ENCODE assay signal across 8 cellular contexts in genomic region chr19:6424190-6424938, GRCh38. TPM values are rescaled to one million over a fixed set of nuclear protein-coding genes. Genes with fewer than 3 reads are reported as not detected.
DNase-seq lines count a peak whose midpoint lies in the region; ATAC-seq lines count a peak whose summit lies in the region.

KHSRP (minus strand) TSS chr19:6424811; CDS start chr19:6424701, 110 bp downstream.

- H3K27ac Mint-ChIP-seq in central memory CD8-positive, alpha-beta T cell (ENCODE audit: low read depth), result peak within 1 kb of the TSS; percentile 72

- H3K4me1 Mint-ChIP-seq in central memory CD8-positive, alpha-beta T cell, result peaks cover 37% of the 10 kb centered on the region

- peak within 1 kb of the TSS; percentile 78 for H3K4me3 Mint-ChIP-seq in central memory CD8-positive, alpha-beta T cell

- H3K27me3 Mint-ChIP-seq in central memory CD8-positive, alpha-beta T cell, result no peaks in the 10 kb centered on the region

- DNase-seq in NCI-H2227 (lab: John Stamatoyannopoulos, UW; ENCODE audit: unreplicated experiment) (peak; percentile 40), NCI-H2227 treated with DMSO at 0.1 percent for 48 hours (lab: John Stamatoyannopoulos, UW) (no peak), SK-MEL-5 (ENCODE audit: low read depth, low spot score) (no peak), left lobe of liver (ENCODE audit: low spot score) (peak; percentile 50), superior temporal gyrus (ENCODE audit: extremely low spot score) (no peak), amniotic stem cell (lab: John Stamatoyannopoulos, UW) (no peak)
- no peak for DNase-seq in central memory CD8-positive, alpha-beta T cell (ENCODE audit: low spot score in 2 of 2)
- peak; percentile 49 for DNase-seq in stimulated activated CD8-positive, alpha-beta memory T cell treated with anti-CD3 and anti-CD28 coated beads, Interleukin-4, amount 100 ng/mL, for 48 hours

- in situ Hi-C loops in SK-MEL-5 (cut with HindIII; ENCODE audit: low pct_unique_long_range_greater_than_20kb, low sequenced_read_pairs), result no loop called here

- no peaks in the 10 kb centered on the region for H3K9me3 Mint-ChIP-seq in central memory CD8-positive, alpha-beta T cell

- peaks cover 17% of the 10 kb centered on the region for H3K36me3 Mint-ChIP-seq in central memory CD8-positive, alpha-beta T cell (ENCODE audit: insufficient read depth)

- no peak for ATAC-seq in central memory CD8-positive, alpha-beta T cell (replicated peaks; ENCODE audit: extremely low read depth, poor library complexity, severe bottlenecking)
- no peak for ATAC-seq in left lobe of liver

RNA-seq across cellular contexts. Expression of gene KHSRP, which starts in this region (rescaled TPM):
- total RNA-seq in SK-MEL-5 (2014; rRNA removed; shearing (Covaris generic)), result 73.9 and 80.0 TPM in 2 replicates
- polyA plus RNA-seq in SK-MEL-5 (2015; cell fraction: cytosol; rRNA removed), result 378 and 511 TPM in 2 replicates
- 179 and 246 TPM in 2 replicates for polyA plus RNA-seq in SK-MEL-5 (2015; cell fraction: nucleus; rRNA removed)
- total RNA-seq in left lobe of liver, result 75.1 TPM

Comparison
In these comparisons a context has a peak if more than half of its experiments do, and no peak if none do; other contexts are left out.
1. DNase-seq: peak in NCI-H2227 (single experiment), left lobe of liver (single experiment) and stimulated activated CD8-positive, alpha-beta memory T cell treated with anti-CD3 and anti-CD28 coated beads, Interleukin-4, amount 100 ng/mL, for 48 hours (single experiment); none in NCI-H2227 treated with DMSO at 0.1 percent for 48 hours (single experiment), SK-MEL-5 (single experiment), central memory CD8-positive, alpha-beta T cell (0 of 2), superior temporal gyrus (single experiment) and amniotic stem cell (single experiment).